ENCODE assay signal across 26 cellular contexts in genomic region chr13:38463047-38463446, GRCh38.
"Had no signal": no experiment of that assay in that cellular context is flagged by ENCODE, and none has a peak within 500 bp of the region (broad histone marks: within the 10 kb centered on the region; RNA-seq: fewer than 3 reads in every experiment).

No MANE protein-coding gene starts in this region.

- H3K4me2 ChIP-seq: hepatocyte had no signal

- H3K27ac ChIP-seq: epithelial cell of prostate, foreskin keratinocyte, gastroesophageal sphincter, heart left ventricle, hepatocyte, neutrophil, parathyroid adenoma, right lobe of liver, thyroid gland, vagina had no signal

- FAIRE-seq: kidney, small intestine had no signal

- H3K9ac ChIP-seq: parathyroid adenoma had no signal

- H3K4me3 ChIP-seq: gastroesophageal sphincter, heart left ventricle, hepatocyte, lung, mucosa of descending colon, right lobe of liver, thyroid gland, vagina had no signal

- H3K4me1 ChIP-seq: foreskin keratinocyte, gastroesophageal sphincter, heart left ventricle, parathyroid adenoma, right lobe of liver, thyroid gland, vagina had no signal

- DNase-seq: effector CD8-positive, alpha-beta T cell; endodermal cell; foreskin keratinocyte; heart left ventricle; kidney; mesenchymal stem cell; mucosa of descending colon; naive B cell; right lobe of liver; small intestine; stimulated activated CD4-positive, alpha-beta T cell treated with anti-CD3 and anti-CD28 coated beads, Interleukin-15, amount 100 ng/mL, for 24 hours; stimulated activated CD4-positive, alpha-beta T cell treated with anti-CD3 and anti-CD28 coated beads, Interleukin-2, amount 100 ng/mL, for 48 hours; stimulated activated naive B cell treated with anti-CD40 and anti-IgM and Interleukin-4, amounts not matched to agents 10 μg/mL and 1 μg/mL and 100 μg/mL, for 72 hours; stimulated activated naive CD8-positive, alpha-beta T cell treated with anti-CD3 and anti-CD28 coated beads, Interleukin-15, amount 100 ng/mL, for 72 hours; thyroid gland; trophoblast cell had no signal

- H3K9me3 ChIP-seq: mucosa of descending colon, neutrophil, right lobe of liver, thyroid gland, vagina had no signal

- H3K79me2 ChIP-seq: hepatocyte, parathyroid adenoma had no signal

- H3K27me3 ChIP-seq: foreskin keratinocyte, gastroesophageal sphincter, heart left ventricle, hepatocyte, neutrophil, right lobe of liver, thyroid gland, vagina had no signal

- H3K36me3 ChIP-seq: gastroesophageal sphincter, heart left ventricle, neutrophil, right lobe of liver, thyroid gland, vagina had no signal

- H2AFZ ChIP-seq: hepatocyte, parathyroid adenoma had no signal

- ATAC-seq: esophagus mucosa; foreskin keratinocyte; gastroesophageal sphincter; heart left ventricle; left lobe of liver; mucosa of descending colon; natural killer cell treated with Interleukin-12 subunit alpha and Interleukin-12 subunit beta and Interleukin-15 and Interleukin-18, amount 100 ng/mL, for 72 hours; right lobe of liver; stimulated activated naive B cell treated with anti-CD40 and anti-IgM and Interleukin-4, amounts not matched to agents 10 μg/mL and 1 μg/mL and 100 μg/mL, for 72 hours had no signal
